ENCODE assay signal across 29 cellular contexts in the genomic region with DNA sequence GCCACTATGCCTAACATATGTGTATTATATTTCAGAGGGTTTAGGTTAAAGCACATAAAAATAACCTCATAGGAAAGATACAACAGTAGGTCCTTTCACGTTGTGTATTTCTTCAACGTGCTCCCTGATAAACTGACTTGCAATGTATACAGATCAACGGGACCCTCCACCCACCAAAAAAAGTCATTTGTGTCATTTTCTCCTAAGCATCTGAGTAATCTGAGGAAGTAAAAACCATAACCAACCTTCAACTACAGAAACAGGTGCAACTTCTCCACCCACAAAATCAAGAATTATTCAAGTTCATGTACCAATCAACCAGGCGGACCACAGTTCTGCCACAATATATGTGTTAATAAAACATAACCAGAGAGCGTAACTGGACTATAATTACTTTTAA.
"Had no signal": no experiment of that assay in that cellular context is flagged by ENCODE, and none has a peak within 500 bp of the region (broad histone marks: within the 10 kb centered on the region; RNA-seq: fewer than 3 reads in every experiment).

No MANE protein-coding gene starts in this region.

- ATAC-seq: effector memory CD8-positive, alpha-beta T cell; gastroesophageal sphincter; mucosa of descending colon; natural killer cell treated with Interleukin-12 subunit alpha and Interleukin-12 subunit beta and Interleukin-15 and Interleukin-18, amount 100 ng/mL, for 72 hours; sciatic nerve; stimulated activated effector memory CD8-positive, alpha-beta T cell treated with anti-CD3 and anti-CD28 coated beads, Interleukin-12 subunit alpha, Interleukin-12 subunit beta, amount 100 ng/mL, for 72 hours; stimulated activated naive CD8-positive, alpha-beta T cell treated with anti-CD3 and anti-CD28 coated beads, Interleukin-15, amount 100 ng/mL, for 72 hours had no signal

- H3K9me3 Mint-ChIP-seq: activated naive CD4-positive, alpha-beta T cell treated with anti-CD3 and anti-CD28 coated beads, Interleukin-2, amount 10 ng/mL, durations not matched to agents 7 days and 5 days; activated naive CD8-positive, alpha-beta T cell treated with anti-CD3 and anti-CD28 coated beads, Interleukin-2, amount 10 ng/mL, durations not matched to agents 7 days and 5 days; activated T-helper 1 cell treated with anti-CD3 and anti-CD28 coated beads, Interleukin-12 subunit alpha, Interleukin-12 subunit beta, Interleukin-2, Interleukin-4 antibody, amounts not matched to agents 30 ng/mL and 10 ng/mL and 1 ng/mL, durations not matched to agents 14 hours and 24 hours and 36 hours; effector memory CD8-positive, alpha-beta T cell; natural killer cell treated with Interleukin-12 subunit alpha and Interleukin-12 subunit beta and Interleukin-15 and Interleukin-18, amount 100 ng/mL, for 72 hours; stimulated activated effector memory CD8-positive, alpha-beta T cell treated with anti-CD3 and anti-CD28 coated beads, Interleukin-12 subunit alpha, Interleukin-12 subunit beta, amount 100 ng/mL, for 72 hours; stimulated activated naive CD8-positive, alpha-beta T cell treated with anti-CD3 and anti-CD28 coated beads, Interleukin-15, amount 100 ng/mL, for 72 hours; T-helper 2 cell treated with Interferon-gamma antibody and Interleukin-4, amounts not matched to agents 5 μg/mL and 100 μg/mL, for 36 hours; type B pancreatic cell had no signal

- H3K4me1 ChIP-seq: ascending aorta had no signal

- H3K4me3 ChIP-seq: ascending aorta, gastroesophageal sphincter, mucosa of descending colon, skin epidermis had no signal

- H3K27ac Mint-ChIP-seq: activated naive CD4-positive, alpha-beta T cell treated with anti-CD3 and anti-CD28 coated beads, Interleukin-2, amount 10 ng/mL, durations not matched to agents 7 days and 5 days; activated naive CD8-positive, alpha-beta T cell treated with anti-CD3 and anti-CD28 coated beads, Interleukin-2, amount 10 ng/mL, durations not matched to agents 7 days and 5 days; activated T-helper 1 cell treated with anti-CD3 and anti-CD28 coated beads, Interleukin-12 subunit alpha, Interleukin-12 subunit beta, Interleukin-2, Interleukin-4 antibody, amounts not matched to agents 30 ng/mL and 10 ng/mL and 1 ng/mL, durations not matched to agents 14 hours and 24 hours and 36 hours; effector memory CD8-positive, alpha-beta T cell; natural killer cell treated with Interleukin-12 subunit alpha and Interleukin-12 subunit beta and Interleukin-15 and Interleukin-18, amount 100 ng/mL, for 72 hours; stimulated activated effector memory CD8-positive, alpha-beta T cell treated with anti-CD3 and anti-CD28 coated beads, Interleukin-12 subunit alpha, Interleukin-12 subunit beta, amount 100 ng/mL, for 72 hours; stimulated activated naive CD8-positive, alpha-beta T cell treated with anti-CD3 and anti-CD28 coated beads, Interleukin-15, amount 100 ng/mL, for 72 hours; T-helper 2 cell treated with Interferon-gamma antibody and Interleukin-4, amounts not matched to agents 5 μg/mL and 100 μg/mL, for 36 hours had no signal

- H3K9me3 ChIP-seq: ascending aorta, gastroesophageal sphincter, mucosa of descending colon had no signal

- H3K36me3 Mint-ChIP-seq: activated naive CD4-positive, alpha-beta T cell treated with anti-CD3 and anti-CD28 coated beads, Interleukin-2, amount 10 ng/mL, durations not matched to agents 7 days and 5 days; activated naive CD8-positive, alpha-beta T cell treated with anti-CD3 and anti-CD28 coated beads, Interleukin-2, amount 10 ng/mL, durations not matched to agents 7 days and 5 days; natural killer cell treated with Interleukin-12 subunit alpha and Interleukin-12 subunit beta and Interleukin-15 and Interleukin-18, amount 100 ng/mL, for 72 hours; stimulated activated effector memory CD8-positive, alpha-beta T cell treated with anti-CD3 and anti-CD28 coated beads, Interleukin-12 subunit alpha, Interleukin-12 subunit beta, amount 100 ng/mL, for 72 hours; type B pancreatic cell had no signal

- H3K27me3 Mint-ChIP-seq: type B pancreatic cell had no signal

- H3K4me3 Mint-ChIP-seq: activated naive CD4-positive, alpha-beta T cell treated with anti-CD3 and anti-CD28 coated beads, Interleukin-2, amount 10 ng/mL, durations not matched to agents 7 days and 5 days; activated naive CD8-positive, alpha-beta T cell treated with anti-CD3 and anti-CD28 coated beads, Interleukin-2, amount 10 ng/mL, durations not matched to agents 7 days and 5 days; activated T-helper 1 cell treated with anti-CD3 and anti-CD28 coated beads, Interleukin-12 subunit alpha, Interleukin-12 subunit beta, Interleukin-2, Interleukin-4 antibody, amounts not matched to agents 30 ng/mL and 10 ng/mL and 1 ng/mL, durations not matched to agents 14 hours and 24 hours and 36 hours; effector memory CD8-positive, alpha-beta T cell; natural killer cell treated with Interleukin-12 subunit alpha and Interleukin-12 subunit beta and Interleukin-15 and Interleukin-18, amount 100 ng/mL, for 72 hours; stimulated activated effector memory CD8-positive, alpha-beta T cell treated with anti-CD3 and anti-CD28 coated beads, Interleukin-12 subunit alpha, Interleukin-12 subunit beta, amount 100 ng/mL, for 72 hours; stimulated activated naive CD8-positive, alpha-beta T cell treated with anti-CD3 and anti-CD28 coated beads, Interleukin-15, amount 100 ng/mL, for 72 hours; T-helper 2 cell treated with Interferon-gamma antibody and Interleukin-4, amounts not matched to agents 5 μg/mL and 100 μg/mL, for 36 hours had no signal

- DNase-seq: activated CD4-positive, alpha-beta T cell treated with anti-CD3 and anti-CD28 coated beads for 4 hours; activated CD4-positive, alpha-beta T cell treated with anti-CD3 and anti-CD28 coated beads, Interleukin-2, amount 50 U/mL, for 4 hours; activated CD8-positive, alpha-beta memory T cell treated with anti-CD3 and anti-CD28 coated beads, Interleukin-2, amount 50 U/mL, for 4 hours; activated effector memory CD4-positive, alpha-beta T cell treated with anti-CD3 and anti-CD28 coated beads, Interleukin-2, amount 50 U/mL, for 16 hours; activated naive CD4-positive, alpha-beta T cell treated with anti-CD3 and anti-CD28 coated beads, Interleukin-2, amount 10 ng/mL, durations not matched to agents 7 days and 5 days; activated naive CD8-positive, alpha-beta T cell treated with anti-CD3 and anti-CD28 coated beads, Interleukin-2, amount 10 ng/mL, durations not matched to agents 7 days and 5 days; activated T-cell treated with anti-CD3 and anti-CD28 coated beads, Interleukin-2, amount 50 U/mL, for 1 hour; brain microvascular endothelial cell; caudate nucleus; cortex of kidney; effector memory CD8-positive, alpha-beta T cell; erythroblast; hippocampal formation; mesenchymal stem cell; mucosa of descending colon; posterior cingulate gyrus; stimulated activated CD4-positive, alpha-beta T cell treated with anti-CD3 and anti-CD28 coated beads, Interleukin-4, amount 100 ng/mL, for 24 hours; stimulated activated naive CD8-positive, alpha-beta T cell treated with anti-CD3 and anti-CD28 coated beads, Interleukin-15, amount 100 ng/mL, for 72 hours; substantia nigra; T-helper 1 cell had no signal

- H3K27ac ChIP-seq: ascending aorta, brain microvascular endothelial cell, skin epidermis had no signal

- H3K36me3 ChIP-seq: ascending aorta, brain microvascular endothelial cell, gastroesophageal sphincter had no signal

- H3K27me3 ChIP-seq: ascending aorta, brain microvascular endothelial cell, gastroesophageal sphincter had no signal

- H3K4me1 Mint-ChIP-seq: activated naive CD4-positive, alpha-beta T cell treated with anti-CD3 and anti-CD28 coated beads, Interleukin-2, amount 10 ng/mL, durations not matched to agents 7 days and 5 days; activated naive CD8-positive, alpha-beta T cell treated with anti-CD3 and anti-CD28 coated beads, Interleukin-2, amount 10 ng/mL, durations not matched to agents 7 days and 5 days; stimulated activated effector memory CD8-positive, alpha-beta T cell treated with anti-CD3 and anti-CD28 coated beads, Interleukin-12 subunit alpha, Interleukin-12 subunit beta, amount 100 ng/mL, for 72 hours; stimulated activated naive CD8-positive, alpha-beta T cell treated with anti-CD3 and anti-CD28 coated beads, Interleukin-15, amount 100 ng/mL, for 72 hours had no signal
